34 cellular contexts compared by ENCODE assay signal in the genomic region with DNA sequence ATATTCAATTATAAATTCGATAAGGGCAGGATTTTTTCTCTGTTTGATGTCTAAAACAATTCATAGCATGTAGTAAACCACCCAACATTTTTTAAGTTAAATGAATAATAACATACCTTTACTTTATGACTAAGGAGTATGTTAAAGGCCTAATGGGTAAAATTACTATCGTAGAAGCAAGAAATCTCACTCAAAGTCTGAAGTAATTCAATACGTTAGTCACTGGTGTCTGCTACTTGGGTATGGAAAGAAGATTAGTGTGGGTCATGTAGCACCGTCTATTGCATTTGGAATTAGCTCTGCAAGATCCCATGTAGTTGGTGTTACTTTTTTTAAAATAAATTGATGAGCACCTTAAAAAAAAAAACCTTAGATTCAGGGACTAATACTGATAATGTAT.
"Had no signal": no experiment of that assay in that cellular context is flagged by ENCODE, and none has a peak within 500 bp of the region (broad histone marks: within the 10 kb centered on the region; RNA-seq: fewer than 3 reads in every experiment).

No MANE protein-coding gene starts in this region.

- H3K9me3 ChIP-seq: MG63 had no signal

- H3K27ac ChIP-seq: KMS-11 had no signal

- H3K4me3 ChIP-seq: MG63 had no signal

- DNase-seq: Karpas-422, Kasumi-1, KG1, MG63, MM.1S, MV-4-11, NCI-H1048, NCI-H1092, NCI-H1092 treated with DMSO at 0.1 percent for 48 hours, NCI-H1105, NCI-H1105 treated with DMSO at 0.1 percent for 48 hours, NCI-H1417, NCI-H1417 treated with DMSO at 0.1 percent for 48 hours, NCI-H1436, NCI-H1436 treated with DMSO at 0.1 percent for 48 hours, NCI-H146, NCI-H1694, NCI-H1694 treated with DMSO at 0.1 percent for 48 hours, NCI-H187, NCI-H187 treated with DMSO at 0.1 percent for 48 hours, NCI-H1930, NCI-H2029, NCI-H2029 treated with DMSO at 0.1 percent for 48 hours, NCI-H2081, NCI-H2081 treated with DMSO at 0.1 percent for 48 hours, NCI-H2107, NCI-H2227 treated with DMSO at 0.1 percent for 48 hours, NCI-H226, NCI-H345, NCI-H446, NCI-H446 treated with DMSO at 0.1 percent for 48 hours, NCI-H510A, NCI-H510A treated with DMSO at 0.1 percent for 48 hours had no signal

- H3K36me3 ChIP-seq: MG63 had no signal

- H3K4me2 ChIP-seq: KMS-11 had no signal

- H3K9ac ChIP-seq: KMS-11 had no signal

- H3K27me3 ChIP-seq: MG63 had no signal
